In the genomic region with DNA sequence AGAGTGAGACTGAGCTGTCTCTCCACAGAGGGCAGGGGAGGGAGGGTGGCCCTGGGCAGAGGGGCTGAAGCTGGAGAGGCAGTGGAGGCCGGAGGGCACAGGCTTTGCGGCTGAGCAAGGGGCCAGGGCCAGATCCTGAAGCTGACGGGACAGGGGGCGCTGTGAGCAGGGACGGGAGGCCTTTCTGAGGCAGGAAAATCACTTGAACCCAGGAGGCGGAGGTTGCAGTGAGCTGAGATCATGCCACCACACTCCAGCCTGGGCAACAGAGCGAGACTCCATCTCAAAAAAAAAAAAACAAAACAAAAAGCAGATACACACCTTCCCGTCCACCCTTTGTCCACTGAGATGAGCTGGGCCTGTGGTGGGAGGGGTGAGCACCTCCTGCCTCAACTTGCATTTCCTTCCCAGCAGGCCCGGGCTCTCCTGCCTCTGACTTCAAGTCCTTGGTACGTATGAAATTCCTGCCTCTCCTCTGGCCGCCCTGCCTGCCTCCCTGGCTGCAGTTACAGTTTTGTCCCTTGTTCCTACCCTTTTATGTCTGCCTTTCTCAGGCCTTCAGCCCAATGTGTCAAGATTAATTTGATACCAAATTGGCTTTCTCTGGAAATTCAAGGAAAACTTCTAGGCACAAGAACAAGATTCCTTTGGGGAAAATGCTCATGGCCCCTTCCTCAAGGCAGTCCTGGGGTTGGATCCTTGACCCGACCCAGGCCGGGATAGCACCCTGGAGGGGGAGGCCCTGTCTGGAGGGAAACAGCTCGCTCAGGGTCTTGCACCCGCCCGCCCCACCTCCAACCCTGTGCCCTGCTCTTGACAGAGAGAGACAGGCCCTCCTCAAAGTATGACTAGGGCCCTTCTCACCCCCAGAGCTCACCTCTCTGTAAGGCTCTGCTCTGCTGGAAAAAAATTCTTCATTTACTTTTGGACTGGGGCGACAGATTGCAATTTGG, we compare ENCODE assay signal across 1 cellular context.
TF ChIP-seq lines count a peak whose summit lies in the region.

No MANE protein-coding gene starts in this region.

TF ChIP-seq in K562, 482 proteins besides CTCF, POLR2A, EP300 and RAD21 (continued from another document):
- peak; percentile 41 for TF ChIP-seq PRDM10 (IDR thresholded peaks at IDR 0.05; ENCODE audit: partially characterized antibody)
